11 cellular contexts compared by ENCODE assay signal in the genomic region with DNA sequence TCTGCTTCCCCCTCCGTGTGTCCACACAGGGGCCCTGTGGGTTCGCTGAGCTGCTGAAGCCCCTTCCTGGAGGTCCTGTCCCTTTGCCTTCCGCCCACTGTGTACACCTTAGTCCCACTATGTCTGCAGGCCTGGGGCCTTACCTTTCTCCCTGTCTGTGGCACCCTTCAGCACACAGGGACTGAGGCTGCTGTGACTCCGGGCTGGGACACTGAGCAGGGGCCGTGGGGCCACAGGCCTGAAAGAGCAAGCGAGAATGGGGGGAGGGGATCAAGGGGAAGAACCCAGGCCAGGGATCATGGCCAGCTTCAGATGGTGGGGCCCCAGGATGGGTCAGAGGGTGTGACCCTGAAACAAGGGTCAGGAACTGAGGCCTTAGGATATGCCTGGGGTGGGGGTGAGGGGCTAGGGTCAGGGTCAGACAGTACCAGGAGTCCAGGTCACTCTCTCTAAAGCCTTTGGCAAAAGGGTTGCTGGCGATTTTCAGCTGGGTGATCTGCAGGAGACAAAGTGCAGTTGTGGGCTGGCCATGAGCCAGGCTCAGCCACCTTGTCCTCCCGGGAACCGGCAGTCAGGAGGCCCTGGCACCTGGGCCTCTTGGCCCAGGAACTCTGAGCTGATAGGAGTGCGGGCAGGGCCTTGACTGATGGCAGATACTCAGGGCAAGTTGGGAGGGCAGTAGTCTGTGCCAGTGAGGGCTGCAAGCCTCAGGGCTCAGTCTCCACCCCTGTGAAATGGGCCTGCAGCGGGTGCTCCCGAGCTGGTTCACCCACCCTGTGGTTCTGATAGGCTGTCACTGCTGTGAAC. TPM values are rescaled to one million over a fixed set of nuclear protein-coding genes. Genes with fewer than 3 reads are reported as not detected.
DNase-seq lines count a peak whose midpoint lies in the region; ATAC-seq, FAIRE-seq and TF ChIP-seq lines count a peak whose summit lies in the region.
"Had no signal": no experiment of that assay in that cellular context is flagged by ENCODE, and none has a peak within 500 bp of the region (broad histone marks: within the 10 kb centered on the region; RNA-seq: fewer than 3 reads in every experiment).

No MANE protein-coding gene starts in this region.

- H2AK5ac ChIP-seq in H1 (ENCODE audit: low read depth, low read length) = no peak overlapping the region; the same call in 1 of the 2 replicates

- no peaks in the 10 kb centered on the region for H3K36me3 Mint-ChIP-seq in T-helper 1 cell treated with Interleukin-12 subunit alpha and Interleukin-12 subunit beta and Interleukin-4 antibody, amounts not matched to agents 30 μg/mL and 1 μg/mL, for 36 hours (ENCODE audit: low read depth)

- peaks cover 8% of the 10 kb centered on the region for H3K4me1 Mint-ChIP-seq in T-helper 1 cell treated with Interleukin-12 subunit alpha and Interleukin-12 subunit beta and Interleukin-4 antibody, amounts not matched to agents 30 μg/mL and 1 μg/mL, for 36 hours (ENCODE audit: low read depth)

- H2AFZ ChIP-seq in H1 (ENCODE audit: low read length) = no peak overlapping the region

- no peaks in the 10 kb centered on the region for H3K27me3 Mint-ChIP-seq in T-helper 1 cell treated with Interleukin-12 subunit alpha and Interleukin-12 subunit beta and Interleukin-4 antibody, amounts not matched to agents 30 μg/mL and 1 μg/mL, for 36 hours (ENCODE audit: low read depth)

- no peaks in the 10 kb centered on the region for H3K79me1 ChIP-seq in H1 (ENCODE audit: low read depth, low read length)

- H4K5ac ChIP-seq in H1 (ENCODE audit: insufficient read length, low read depth, low read length) = no peak overlapping the region

- no peak overlapping the region for H3K4ac ChIP-seq in H1 (replicated peaks; ENCODE audit: insufficient read length, low read depth, low read length)

- CTCF ChIA-PET in H1 (lab: Charles Lee; ENCODE audit: partially characterized antibody) = interaction anchor here (1.0 to 10.1 kb wide), 12 partner anchors 8 to 168 kb away, joined by 3 to 117 read pairs (median 4); partner anchors contain the start of genes ACY3 and TBX10

- H3K9me3 ChIP-seq in H1 (ENCODE audit: insufficient read depth in 2 of 2, low read depth in 1 of 2, low read length in 1 of 2) = no peaks in the 10 kb centered on the region

- no peak overlapping the region for H4K91ac ChIP-seq in H1 (replicated peaks; ENCODE audit: insufficient read length, low read length)

- no peak overlapping the region for H4K8ac ChIP-seq in H1 (ENCODE audit: extremely low read depth, insufficient read depth, low read length)

- no peak for FAIRE-seq in H1 (lab: Jason Lieb, UNC)
- FAIRE-seq: H54 had no signal

- peak overlapping the region; percentile 64 for H3K4me3 Mint-ChIP-seq in T-helper 1 cell treated with Interleukin-12 subunit alpha and Interleukin-12 subunit beta and Interleukin-4 antibody, amounts not matched to agents 30 μg/mL and 1 μg/mL, for 36 hours

- peak overlapping the region; percentile 36 for H3K27ac Mint-ChIP-seq in T-helper 1 cell treated with Interleukin-12 subunit alpha and Interleukin-12 subunit beta and Interleukin-4 antibody, amounts not matched to agents 30 μg/mL and 1 μg/mL, for 36 hours

- no peak for TF ChIP-seq EP300 in H1 (IDR thresholded peaks at IDR 0.05; ENCODE audit: borderline replicate concordance in 1 of 2, low read depth in 2 of 2, low read length in 2 of 2)

- POLR2A ChIA-PET in H1 (lab: Charles Lee; ENCODE audit: partially characterized antibody) = interaction anchor here (1.2 to 11.7 kb wide), 4 partner anchors 14 to 55 kb away, joined by 3 to 194 read pairs (median 4); partner anchors contain the start of gene GSTP1

- ATAC-seq in GM18861 (IDR thresholded peaks at IDR 0.05; ENCODE audit: unreplicated experiment) = no peak

- H3K14ac ChIP-seq in H1 (ENCODE audit: insufficient read length) = no peak overlapping the region

- TF ChIP-seq RAD21 in H1 (IDR thresholded peaks at IDR 0.05 in 1 of 2, conservative IDR thresholded peaks at IDR 0.05 in 1 of 2; ENCODE audit: low read depth in 2 of 2, low read length in 2 of 2) = no peak

- H3K4me1 ChIP-seq in H1 (replicated peaks in 1 of 4; ENCODE audit: control insufficient read depth in 3 of 4, insufficient read depth in 4 of 4, low read length in 3 of 4) = peaks cover 0 to 29% (median 18%) of the 10 kb centered on the region in 4 experiments; a peak in 6 of 7 replicates

- TF ChIP-seq CTCF in H1 (IDR thresholded peaks at IDR 0.05; ENCODE audit: control extremely low read depth in 1 of 3, insufficient read depth in 1 of 3, low read depth in 1 of 3, low read length in 3 of 3) = no peak

- no peak overlapping the region for H2BK5ac ChIP-seq in H1 (ENCODE audit: low read depth, low read length)

- no peak overlapping the region for H3K4me3 ChIP-seq in H1 (ENCODE audit: extremely low read depth in 1 of 4, insufficient read depth in 2 of 4, low read depth in 3 of 4, low read length in 4 of 4)

- no peaks in the 10 kb centered on the region for H3K79me2 ChIP-seq in H1 (ENCODE audit: control insufficient read depth in 1 of 2, insufficient read depth in 2 of 2, low read length in 2 of 2)

- H3K56ac ChIP-seq in H1 (replicated peaks; ENCODE audit: insufficient read length, low read depth, low read length) = no peak overlapping the region

- H2BK15ac ChIP-seq in H1 (ENCODE audit: low read length) = 0 out of 2 replicates have a peak overlapping the region, but pooled peaks have one; percentile 46

- no peak overlapping the region for H2BK120ac ChIP-seq in H1 (replicated peaks; ENCODE audit: low read depth, low read length)

- peak overlapping the region; percentile 7; the same call in 1 of the 2 replicates for H2BK12ac ChIP-seq in H1 (ENCODE audit: low read depth, low read length)

- no peaks in the 10 kb centered on the region for H3K36me3 ChIP-seq in H1 (ENCODE audit: control insufficient read depth in 2 of 4, insufficient read depth in 4 of 4, low read length in 3 of 4)

- 0 out of 2 replicates have a peak overlapping the region, but pooled peaks have one; percentile 43 for H2BK20ac ChIP-seq in H1 (ENCODE audit: low read length)

- no peaks in the 10 kb centered on the region for H3K9me3 Mint-ChIP-seq in T-helper 1 cell treated with Interleukin-12 subunit alpha and Interleukin-12 subunit beta and Interleukin-4 antibody, amounts not matched to agents 30 μg/mL and 1 μg/mL, for 36 hours

- DNase-seq in T-helper 1 cell = no peak
- no peak for DNase-seq in H1 (ENCODE audit: low read depth in 1 of 2, low spot score in 2 of 2)
- DNase-seq in renal cortical epithelial cell (ENCODE audit: low read depth) = peak; percentile 22
- DNase-seq in NCI-H69 (lab: John Stamatoyannopoulos, UW) = no peak
- DNase-seq: ACHN; central memory CD4-positive, alpha-beta T cell; NCI-H774 had no signal

- H3K23ac ChIP-seq in H1 (ENCODE audit: insufficient read length) = no peak overlapping the region

- no peak overlapping the region for H3K9ac ChIP-seq in H1 (replicated peaks in 1 of 4; ENCODE audit: extremely low read depth in 1 of 4, low read depth in 3 of 4, low read length in 3 of 4)

- no peaks in the 10 kb centered on the region; a peak in 1 of 7 replicates for H3K27me3 ChIP-seq in H1 (replicated peaks in 1 of 4; ENCODE audit: control insufficient read depth in 3 of 4, extremely low read depth in 1 of 4, insufficient read depth in 3 of 4, low read length in 3 of 4)

- WGBS in H1 (ENCODE audit: extremely low coverage in 1 of 2, insufficient coverage in 1 of 2, insufficient read length in 1 of 2, insufficient replicate concordance in 2 of 2, low coverage in 1 of 2, low lambda C conversion rate in 2 of 2, missing lambda C conversion rate in 1 of 2), 2 experiments = 83% methylated on average over 9 of the region's 12 CpGs; no CpG with 5 or more reads in 1 of the 2 experiments

- H3K23me2 ChIP-seq in H1 (ENCODE audit: low read depth, low read length) = peaks cover 2% of the 10 kb centered on the region; the same call in 1 of the 2 replicates

- H3K27ac ChIP-seq in H1 (ENCODE audit: low read depth, low read length) = no peak overlapping the region

- H3K18ac ChIP-seq in H1 (ENCODE audit: extremely low read depth, low read length) = no peak overlapping the region

- no peak overlapping the region for H3K4me2 ChIP-seq in H1 (ENCODE audit: insufficient read depth in 1 of 2, low read depth in 2 of 2, low read length in 2 of 2)

- peak in 1 of 2 experiments; percentile 61; a peak in 1 of 3 replicates for TF ChIP-seq POLR2A in H1 (IDR thresholded peaks at IDR 0.05; ENCODE audit: control extremely low read depth in 1 of 2, low read depth in 2 of 2, low read length in 2 of 2)

- H4K20me1 ChIP-seq in H1 (replicated peaks in 1 of 2; ENCODE audit: control insufficient read depth in 1 of 2, insufficient read depth in 2 of 2, low read length in 2 of 2) = no peaks in the 10 kb centered on the region

RNA-seq across cellular contexts. Expression of gene NUDT8, which starts 2.6 kb away (rescaled TPM):
- 8.3 and 8.9 TPM in 2 replicates for total RNA-seq in H1 (2021; fragmentation: NEBNext Ultra II Directional; extraction: Animal tissue kit (Norgen Biotek cat#: 25700))
- polyA plus RNA-seq in H1 (2011; rRNA removed) = 7.2 and 11.0 TPM in 2 replicates
- polyA plus RNA-seq in H1 (2011; cell fraction: cytosol; rRNA removed) = 6.0 TPM
- 11.8 TPM for polyA plus RNA-seq in H1 (2011; cell fraction: nucleus; rRNA removed)
- 4.1 to 12.0 TPM (median 10.6 TPM) in 4 replicates for polyA plus RNA-seq in H1 (2012, experiment 1 of 2)
- polyA plus RNA-seq in H1 (2012, experiment 2 of 2) = 8.1 TPM
- polyA plus RNA-seq in H1 (2013, experiment 1 of 2) = 4.7 TPM
- polyA plus RNA-seq in H1 (2013, experiment 2 of 2) = 4.5 TPM
- 1.5 and 1.6 TPM in 2 replicates for polyA minus RNA-seq in H1 (2011; rRNA and poly(A)+ RNA removed)
- 2.3 TPM for polyA minus RNA-seq in H1 (2011; cell fraction: cytosol; rRNA and poly(A)+ RNA removed)
- 6.0 TPM for polyA minus RNA-seq in H1 (2011; cell fraction: nucleus; rRNA and poly(A)+ RNA removed)
- 3.9 and 8.2 TPM in 2 replicates for total RNA-seq in renal cortical epithelial cell

RNA-seq across cellular contexts. Expression of gene TBX10, which starts 7.2 kb away (rescaled TPM):
- total RNA-seq in H1 (2021; fragmentation: NEBNext Ultra II Directional; extraction: Animal tissue kit (Norgen Biotek cat#: 25700)) = not detected in 2 replicates
- polyA plus RNA-seq in H1 (2011; rRNA removed) = 0.09 and 0.17 TPM in 2 replicates
- not detected for polyA plus RNA-seq in H1 (2011; cell fraction: cytosol; rRNA removed)
- polyA plus RNA-seq in H1 (2011; cell fraction: nucleus; rRNA removed) = not detected
- polyA plus RNA-seq in H1 (2012, experiment 1 of 2) = 0.34 to 0.86 TPM (median 0.56 TPM) in 4 replicates
- 0.25 TPM for polyA plus RNA-seq in H1 (2012, experiment 2 of 2)
- 0.10 TPM for polyA plus RNA-seq in H1 (2013, experiment 1 of 2)
- polyA plus RNA-seq in H1 (2013, experiment 2 of 2) = 0.07 TPM
- polyA minus RNA-seq in H1 (2011; rRNA and poly(A)+ RNA removed) = 0.16 TPM in 1 of 2 replicates, not detected in the other
- polyA minus RNA-seq in H1 (2011; cell fraction: cytosol; rRNA and poly(A)+ RNA removed) = not detected
- not detected for polyA minus RNA-seq in H1 (2011; cell fraction: nucleus; rRNA and poly(A)+ RNA removed)
- not detected in 2 replicates for total RNA-seq in renal cortical epithelial cell
- total RNA-seq: urinary bladder had no signal
- polyA plus RNA-seq: urinary bladder had no signal

RNA-seq across cellular contexts. Expression of gene ACY3, which starts 18.2 kb away (rescaled TPM):
- not detected in 2 replicates for total RNA-seq in H1 (2021; fragmentation: NEBNext Ultra II Directional; extraction: Animal tissue kit (Norgen Biotek cat#: 25700))
- 0.08 and 0.24 TPM in 2 replicates for polyA plus RNA-seq in H1 (2011; rRNA removed)
- 0.09 TPM for polyA plus RNA-seq in H1 (2011; cell fraction: cytosol; rRNA removed)
- 0.14 TPM for polyA plus RNA-seq in H1 (2011; cell fraction: nucleus; rRNA removed)
- polyA plus RNA-seq in H1 (2012, experiment 1 of 2) = 0.20 TPM in 1 of 4 replicates, not detected in the others
- polyA plus RNA-seq in H1 (2012, experiment 2 of 2) = not detected
- 0.06 TPM for polyA plus RNA-seq in H1 (2013, experiment 1 of 2)
- not detected for polyA plus RNA-seq in H1 (2013, experiment 2 of 2)
- polyA minus RNA-seq in H1 (2011; rRNA and poly(A)+ RNA removed) = not detected in 2 replicates
- not detected for polyA minus RNA-seq in H1 (2011; cell fraction: cytosol; rRNA and poly(A)+ RNA removed)
- polyA minus RNA-seq in H1 (2011; cell fraction: nucleus; rRNA and poly(A)+ RNA removed) = not detected
- total RNA-seq in renal cortical epithelial cell = 0.10 and 0.17 TPM in 2 replicates
- total RNA-seq: urinary bladder had no signal
- polyA plus RNA-seq: urinary bladder had no signal

RNA-seq across cellular contexts. Expression of gene NDUFV1, which starts 25.6 kb away (rescaled TPM):
- 131 TPM in 2 replicates for total RNA-seq in H1 (2021; fragmentation: NEBNext Ultra II Directional; extraction: Animal tissue kit (Norgen Biotek cat#: 25700))
- polyA plus RNA-seq in H1 (2011; rRNA removed) = 125 and 192 TPM in 2 replicates
- 152 TPM for polyA plus RNA-seq in H1 (2011; cell fraction: cytosol; rRNA removed)
- polyA plus RNA-seq in H1 (2011; cell fraction: nucleus; rRNA removed) = 304 TPM
- polyA plus RNA-seq in H1 (2012, experiment 1 of 2) = 89.8 to 192 TPM (median 174 TPM) in 4 replicates
- polyA plus RNA-seq in H1 (2012, experiment 2 of 2) = 101 TPM
- polyA plus RNA-seq in H1 (2013, experiment 1 of 2) = 72.0 TPM
- 62.7 TPM for polyA plus RNA-seq in H1 (2013, experiment 2 of 2)
- 60.2 and 75.0 TPM in 2 replicates for polyA minus RNA-seq in H1 (2011; rRNA and poly(A)+ RNA removed)
- polyA minus RNA-seq in H1 (2011; cell fraction: cytosol; rRNA and poly(A)+ RNA removed) = 98.5 TPM
- polyA minus RNA-seq in H1 (2011; cell fraction: nucleus; rRNA and poly(A)+ RNA removed) = 80.7 TPM
- 184 and 192 TPM in 2 replicates for total RNA-seq in renal cortical epithelial cell

RNA-seq across cellular contexts. Expression of gene ALDH3B2, which starts 42.0 kb away (rescaled TPM):
- total RNA-seq in H1 (2021; fragmentation: NEBNext Ultra II Directional; extraction: Animal tissue kit (Norgen Biotek cat#: 25700)) = not detected in 2 replicates
- not detected in 2 replicates for polyA plus RNA-seq in H1 (2011; rRNA removed)
- not detected for polyA plus RNA-seq in H1 (2011; cell fraction: cytosol; rRNA removed)
- not detected for polyA plus RNA-seq in H1 (2011; cell fraction: nucleus; rRNA removed)
- 0.12 TPM in 1 of 4 replicates, not detected in the others for polyA plus RNA-seq in H1 (2012, experiment 1 of 2)
- not detected for polyA plus RNA-seq in H1 (2012, experiment 2 of 2)
- polyA plus RNA-seq in H1 (2013, experiment 1 of 2) = 0.02 TPM
- 0.06 TPM for polyA plus RNA-seq in H1 (2013, experiment 2 of 2)
- not detected in 2 replicates for polyA minus RNA-seq in H1 (2011; rRNA and poly(A)+ RNA removed)
- polyA minus RNA-seq in H1 (2011; cell fraction: cytosol; rRNA and poly(A)+ RNA removed) = not detected
- polyA minus RNA-seq in H1 (2011; cell fraction: nucleus; rRNA and poly(A)+ RNA removed) = not detected
- total RNA-seq in renal cortical epithelial cell = 0.20 TPM in 1 of 2 replicates, not detected in the other
